In genomic region chr20:17990278-17990972, GRCh38 we compare ENCODE assay signal across 1 cellular context.
TF ChIP-seq lines count a peak whose summit lies in the region.

No MANE protein-coding gene starts in this region.

TF ChIP-seq in WTC11, 78 proteins besides CTCF, POLR2A, EP300 and RAD21 (continued from another document):
- TF ChIP-seq, protein P1, sequence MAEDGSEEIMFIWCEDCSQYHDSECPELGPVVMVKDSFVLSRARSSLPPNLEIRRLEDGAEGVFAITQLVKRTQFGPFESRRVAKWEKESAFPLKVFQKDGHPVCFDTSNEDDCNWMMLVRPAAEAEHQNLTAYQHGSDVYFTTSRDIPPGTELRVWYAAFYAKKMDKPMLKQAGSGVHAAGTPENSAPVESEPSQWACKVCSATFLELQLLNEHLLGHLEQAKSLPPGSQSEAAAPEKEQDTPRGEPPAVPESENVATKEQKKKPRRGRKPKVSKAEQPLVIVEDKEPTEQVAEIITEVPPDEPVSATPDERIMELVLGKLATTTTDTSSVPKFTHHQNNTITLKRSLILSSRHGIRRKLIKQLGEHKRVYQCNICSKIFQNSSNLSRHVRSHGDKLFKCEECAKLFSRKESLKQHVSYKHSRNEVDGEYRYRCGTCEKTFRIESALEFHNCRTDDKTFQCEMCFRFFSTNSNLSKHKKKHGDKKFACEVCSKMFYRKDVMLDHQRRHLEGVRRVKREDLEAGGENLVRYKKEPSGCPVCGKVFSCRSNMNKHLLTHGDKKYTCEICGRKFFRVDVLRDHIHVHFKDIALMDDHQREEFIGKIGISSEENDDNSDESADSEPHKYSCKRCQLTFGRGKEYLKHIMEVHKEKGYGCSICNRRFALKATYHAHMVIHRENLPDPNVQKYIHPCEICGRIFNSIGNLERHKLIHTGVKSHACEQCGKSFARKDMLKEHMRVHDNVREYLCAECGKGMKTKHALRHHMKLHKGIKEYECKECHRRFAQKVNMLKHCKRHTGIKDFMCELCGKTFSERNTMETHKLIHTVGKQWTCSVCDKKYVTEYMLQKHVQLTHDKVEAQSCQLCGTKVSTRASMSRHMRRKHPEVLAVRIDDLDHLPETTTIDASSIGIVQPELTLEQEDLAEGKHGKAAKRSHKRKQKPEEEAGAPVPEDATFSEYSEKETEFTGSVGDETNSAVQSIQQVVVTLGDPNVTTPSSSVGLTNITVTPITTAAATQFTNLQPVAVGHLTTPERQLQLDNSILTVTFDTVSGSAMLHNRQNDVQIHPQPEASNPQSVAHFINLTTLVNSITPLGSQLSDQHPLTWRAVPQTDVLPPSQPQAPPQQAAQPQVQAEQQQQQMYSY (CRISPR knock-in tag; IDR thresholded peaks at IDR 0.05) = no peak
- TF ChIP-seq ZNF281 (CRISPR knock-in tag; IDR thresholded peaks at IDR 0.05) (no peak), TEAD1 (CRISPR knock-in tag; IDR thresholded peaks at IDR 0.05) (no peak), CREM (CRISPR knock-in tag; IDR thresholded peaks at IDR 0.05) (no peak)
- TF ChIP-seq, protein P2, sequence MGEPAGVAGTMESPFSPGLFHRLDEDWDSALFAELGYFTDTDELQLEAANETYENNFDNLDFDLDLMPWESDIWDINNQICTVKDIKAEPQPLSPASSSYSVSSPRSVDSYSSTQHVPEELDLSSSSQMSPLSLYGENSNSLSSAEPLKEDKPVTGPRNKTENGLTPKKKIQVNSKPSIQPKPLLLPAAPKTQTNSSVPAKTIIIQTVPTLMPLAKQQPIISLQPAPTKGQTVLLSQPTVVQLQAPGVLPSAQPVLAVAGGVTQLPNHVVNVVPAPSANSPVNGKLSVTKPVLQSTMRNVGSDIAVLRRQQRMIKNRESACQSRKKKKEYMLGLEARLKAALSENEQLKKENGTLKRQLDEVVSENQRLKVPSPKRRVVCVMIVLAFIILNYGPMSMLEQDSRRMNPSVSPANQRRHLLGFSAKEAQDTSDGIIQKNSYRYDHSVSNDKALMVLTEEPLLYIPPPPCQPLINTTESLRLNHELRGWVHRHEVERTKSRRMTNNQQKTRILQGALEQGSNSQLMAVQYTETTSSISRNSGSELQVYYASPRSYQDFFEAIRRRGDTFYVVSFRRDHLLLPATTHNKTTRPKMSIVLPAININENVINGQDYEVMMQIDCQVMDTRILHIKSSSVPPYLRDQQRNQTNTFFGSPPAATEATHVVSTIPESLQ (CRISPR knock-in tag; IDR thresholded peaks at IDR 0.05) = no peak
